8 cellular contexts compared by ENCODE assay signal in the genomic region with DNA sequence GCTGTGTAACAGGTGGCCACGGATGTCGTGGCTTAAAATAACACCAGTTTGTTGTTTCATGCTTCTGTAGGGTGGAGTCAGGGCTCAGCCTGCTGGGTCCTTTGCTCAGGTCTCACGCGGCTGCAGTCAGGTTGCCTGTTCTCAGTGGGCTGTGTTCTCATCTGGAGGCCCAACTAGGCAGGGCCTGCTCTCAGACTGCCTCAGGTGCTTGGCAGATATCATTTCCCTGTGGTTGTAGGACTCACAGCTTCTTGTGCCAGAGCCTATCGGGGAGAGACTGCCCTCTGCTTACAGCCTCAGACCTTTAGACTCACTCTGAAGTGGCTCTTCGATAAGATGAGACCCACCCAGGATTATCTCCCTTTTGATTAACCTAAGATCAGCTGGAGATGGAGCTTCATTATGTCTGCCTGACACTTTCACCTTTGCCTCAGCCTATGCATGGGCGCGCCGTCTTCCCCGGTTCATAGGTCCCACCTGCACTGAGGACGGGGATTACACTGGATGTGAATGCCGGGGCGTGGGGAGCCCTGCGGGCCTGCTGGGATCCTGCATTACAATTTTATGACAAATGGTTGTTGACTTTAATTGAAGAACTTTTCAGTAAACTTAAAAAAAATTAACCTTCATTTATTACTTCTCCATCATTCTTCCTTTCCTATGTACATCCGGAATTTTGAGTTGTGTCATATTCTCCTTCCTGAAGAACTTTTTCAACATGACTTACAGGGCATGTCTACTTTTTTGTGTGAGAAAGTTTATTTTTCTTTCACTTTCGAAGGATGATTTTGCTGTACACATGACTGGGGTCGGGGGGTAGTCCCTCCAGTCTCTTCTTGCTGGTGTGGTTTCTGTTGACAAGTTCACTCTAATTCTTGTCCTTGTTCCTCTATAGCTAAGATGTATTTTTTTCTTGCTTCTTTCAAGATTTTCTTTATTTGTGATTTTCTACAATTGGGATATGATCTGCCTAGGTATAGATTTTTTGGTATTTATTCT. TPM values are rescaled to one million over a fixed set of nuclear protein-coding genes. Genes with fewer than 3 reads are reported as not detected.
DNase-seq lines count a peak whose midpoint lies in the region; ATAC-seq and TF ChIP-seq lines count a peak whose summit lies in the region.

No MANE protein-coding gene starts in this region.

- no peaks in the 10 kb centered on the region for H3K9me2 ChIP-seq in PC-3 (replicated peaks; ENCODE audit: low read length)

- no TSS peak for BruUV-seq in PC-3 (replicated peaks; lab: Mats Ljungman, UMichigan)

- no peaks in the 10 kb centered on the region for H4K20me1 ChIP-seq in PC-3 (ENCODE audit: low read length)

- H3K9me3 Mint-ChIP-seq in T-helper 1 cell treated with Interleukin-12 subunit alpha and Interleukin-12 subunit beta and Interleukin-4 antibody, amounts not matched to agents 30 μg/mL and 1 μg/mL, for 36 hours, result peaks cover 16% of the 10 kb centered on the region
- H3K9me3 Mint-ChIP-seq in naive thymus-derived CD4-positive, alpha-beta T cell, result peaks cover 0 to 15% (median 0%) of the 10 kb centered on the region in 11 donors

- H3K27ac ChIP-seq in naive thymus-derived CD4-positive, alpha-beta T cell (ENCODE audit: low read depth, low read length), result no peak overlapping the region
- H3K27ac ChIP-seq in uterus (no peak overlapping the region), PC-3 (ENCODE audit: low read length) (no peak overlapping the region)

- no peaks in the 10 kb centered on the region for H3K36me3 ChIP-seq in naive thymus-derived CD4-positive, alpha-beta T cell (ENCODE audit: control insufficient read depth in 2 of 3, insufficient read depth in 3 of 3, low read length in 3 of 3)
- no peaks in the 10 kb centered on the region for H3K36me3 ChIP-seq in uterus
- H3K36me3 ChIP-seq in PC-3 (ENCODE audit: low read depth, low read length), result no peaks in the 10 kb centered on the region

- H3K4me1 Mint-ChIP-seq in T-helper 1 cell treated with Interleukin-12 subunit alpha and Interleukin-12 subunit beta and Interleukin-4 antibody, amounts not matched to agents 30 μg/mL and 1 μg/mL, for 36 hours (ENCODE audit: low read depth), result peaks cover 39% of the 10 kb centered on the region
- peaks cover 54 to 86% (median 74%) of the 10 kb centered on the region in 7 donors for H3K4me1 Mint-ChIP-seq in naive thymus-derived CD4-positive, alpha-beta T cell

- H3K4me3 Mint-ChIP-seq in T-helper 1 cell treated with Interleukin-12 subunit alpha and Interleukin-12 subunit beta and Interleukin-4 antibody, amounts not matched to agents 30 μg/mL and 1 μg/mL, for 36 hours, result peak overlapping the region; percentile 3
- H3K4me3 Mint-ChIP-seq in naive thymus-derived CD4-positive, alpha-beta T cell, result peak overlapping the region; percentile 27 to 78 (median 56)

- no peak overlapping the region for H3K9ac ChIP-seq in PC-3 (ENCODE audit: low read length)

- intact Hi-C loops in naive thymus-derived CD4-positive, alpha-beta T cell (cut with micrococcal nuclease), result loop anchor here in 1 of 2 donors (2.0 to 10.0 kb wide), 2 partner anchors 20 to 58 kb away; partner anchors contain the start of gene INPP5A
- intact Hi-C loops in uterus (cut with DNase I; ENCODE audit: low total_unique reads) (no loop called here), PC-3 (cut with micrococcal nuclease) (no loop called here)

- no peaks in the 10 kb centered on the region for H3F3A ChIP-seq in PC-3 (ENCODE audit: low read length, unreplicated experiment)

- TF ChIP-seq POLR2A in uterus (IDR thresholded peaks at IDR 0.05), result no peak

- no peak overlapping the region for H3K4me3 ChIP-seq in naive thymus-derived CD4-positive, alpha-beta T cell (ENCODE audit: low read length)
- no peak overlapping the region for H3K4me3 ChIP-seq in uterus
- no peak overlapping the region for H3K4me3 ChIP-seq in PC-3 (ENCODE audit: low read length)

- no peaks in the 10 kb centered on the region for H3K9me3 ChIP-seq in naive thymus-derived CD4-positive, alpha-beta T cell (ENCODE audit: control insufficient read depth in 2 of 3, low read length in 3 of 3)
- H3K9me3 ChIP-seq in uterus, result no peaks in the 10 kb centered on the region
- H3K9me3 ChIP-seq in PC-3 (ENCODE audit: low read length), result no peaks in the 10 kb centered on the region

- peaks cover 88% of the 10 kb centered on the region for H3K79me2 ChIP-seq in PC-3 (ENCODE audit: low read length)

- H3K36me3 Mint-ChIP-seq in T-helper 1 cell treated with Interleukin-12 subunit alpha and Interleukin-12 subunit beta and Interleukin-4 antibody, amounts not matched to agents 30 μg/mL and 1 μg/mL, for 36 hours (ENCODE audit: low read depth), result peaks cover 18% of the 10 kb centered on the region
- H3K36me3 Mint-ChIP-seq in naive thymus-derived CD4-positive, alpha-beta T cell, result peaks cover 0 to 17% (median 9%) of the 10 kb centered on the region in 5 donors

- POLR2A ChIA-PET in naive thymus-derived CD4-positive, alpha-beta T cell (lab: Charles Lee), result no interaction called here
- POLR2A ChIA-PET in PC-3 (lab: Charles Lee; ENCODE audit: unreplicated experiment), result no interaction called here

- peak; percentile 61 for ATAC-seq in GM18870 (IDR thresholded peaks at IDR 0.05; ENCODE audit: unreplicated experiment)
- peak; percentile 76 for ATAC-seq in HG02623 (IDR thresholded peaks at IDR 0.05; ENCODE audit: unreplicated experiment)
- ATAC-seq in naive thymus-derived CD4-positive, alpha-beta T cell, result peak; percentile 46
- no peak for ATAC-seq in PC-3

- H3K4me2 ChIP-seq in PC-3 (ENCODE audit: low read length), result no peak overlapping the region

- CTCF ChIA-PET in naive thymus-derived CD4-positive, alpha-beta T cell (lab: Charles Lee), result no interaction called here
- CTCF ChIA-PET in PC-3 (lab: Charles Lee), result no interaction called here

- H3K27me3 Mint-ChIP-seq in T-helper 1 cell treated with Interleukin-12 subunit alpha and Interleukin-12 subunit beta and Interleukin-4 antibody, amounts not matched to agents 30 μg/mL and 1 μg/mL, for 36 hours (ENCODE audit: low read depth), result peaks cover 10% of the 10 kb centered on the region
- peaks cover 0 to 5% (median 0%) of the 10 kb centered on the region in 5 donors for H3K27me3 Mint-ChIP-seq in naive thymus-derived CD4-positive, alpha-beta T cell

- H2AFZ ChIP-seq in PC-3 (ENCODE audit: low read length), result no peak overlapping the region

- no peaks in the 10 kb centered on the region for H3K27me3 ChIP-seq in naive thymus-derived CD4-positive, alpha-beta T cell (ENCODE audit: control insufficient read depth in 2 of 2, insufficient read depth in 2 of 2, low read length in 2 of 2)
- H3K27me3 ChIP-seq in uterus (no peaks in the 10 kb centered on the region), PC-3 (ENCODE audit: low read length) (no peaks in the 10 kb centered on the region)

- H3K4me1 ChIP-seq in naive thymus-derived CD4-positive, alpha-beta T cell (ENCODE audit: control insufficient read depth in 2 of 2, insufficient read depth in 2 of 2, low read length in 2 of 2), result peaks cover 5 to 24% of the 10 kb centered on the region in 2 donors
- H3K4me1 ChIP-seq in uterus (peaks cover 0 to 4% of the 10 kb centered on the region in 2 donors), PC-3 (ENCODE audit: insufficient read depth, low read length) (peaks cover 39% of the 10 kb centered on the region)

- peak in 3 of 9 donors; percentile 18 to 34 (median 26) for DNase-seq in naive thymus-derived CD4-positive, alpha-beta T cell
- DNase-seq in uterus (no peak), PC-3 (no peak), cortex of kidney (lab: John Stamatoyannopoulos, UW) (no peak), DMS79 treated with DMSO at 0.1 percent for 48 hours (lab: John Stamatoyannopoulos, UW) (no peak)

- TF ChIP-seq CTCF in uterus (IDR thresholded peaks at IDR 0.05), result no peak
- TF ChIP-seq CTCF in PC-3 (conservative IDR thresholded peaks at IDR 0.05; ENCODE audit: low read depth, low read length), result no peak

- H3K27ac Mint-ChIP-seq in T-helper 1 cell treated with Interleukin-12 subunit alpha and Interleukin-12 subunit beta and Interleukin-4 antibody, amounts not matched to agents 30 μg/mL and 1 μg/mL, for 36 hours, result peak overlapping the region; percentile 79
- H3K27ac Mint-ChIP-seq in naive thymus-derived CD4-positive, alpha-beta T cell, result peak overlapping the region in 8 of 9 donors; percentile 24 to 86 (median 68)

RNA-seq across cellular contexts. Expression of gene INPP5A, which starts 55.5 kb away (rescaled TPM):
- 10 to 100 TPM; 15.5 to 30.7 (median 28.7) TPM for total RNA-seq in naive thymus-derived CD4-positive, alpha-beta T cell
- polyA plus RNA-seq in naive thymus-derived CD4-positive, alpha-beta T cell, result 1 to 10 TPM in 1 of 2 donors, under 1 TPM in 1; 0.97 to 2.0 TPM
- 100 to 1,000 TPM in 1 of 4 donors, 10 to 100 TPM in 3; 22.5 to 160 (median 93.2) TPM for total RNA-seq in uterus
- total RNA-seq in PC-3 (2014; rRNA removed), result 22.6 and 27.8 TPM in 2 replicates
